ENCODE assay signal across 1 cellular context in genomic region chr21:33542640-33543504, GRCh38.
A peak's percentile ranks its signal among the peaks of the same experiment; 100 is the strongest.
TF ChIP-seq lines count a peak whose summit lies in the region.

Gene SON, plus strand, starts transcription at chr21:33543038. Its CDS starts 55 bp downstream, at chr21:33543093.

TF ChIP-seq in HepG2, 621 proteins besides CTCF, POLR2A, EP300 and RAD21 (continued from another document and continues in another):
- TF ChIP-seq PRDM15 (CRISPR knock-in tag; IDR thresholded peaks at IDR 0.05) (no peak), ZXDC (CRISPR knock-in tag; IDR thresholded peaks at IDR 0.05) (no peak), SIX1 (CRISPR knock-in tag; IDR thresholded peaks at IDR 0.05; ENCODE audit: borderline replicate concordance) (no peak), ARHGAP35 (CRISPR knock-in tag; IDR thresholded peaks at IDR 0.05; ENCODE audit: borderline replicate concordance) (no peak), SKIL (CRISPR knock-in tag; IDR thresholded peaks at IDR 0.05; ENCODE audit: borderline replicate concordance) (no peak), ZNF839 (CRISPR knock-in tag; IDR thresholded peaks at IDR 0.05; ENCODE audit: borderline replicate concordance) (no peak), REST (IDR thresholded peaks at IDR 0.05; ENCODE audit: borderline replicate concordance in 1 of 2, low read depth in 1 of 2, low read length in 2 of 2) (no peak), BCL3 (CRISPR knock-in tag; IDR thresholded peaks at IDR 0.05) (peak; percentile 61; the same call in 1 of the 2 replicates), ZNF597 (CRISPR knock-in tag; IDR thresholded peaks at IDR 0.05) (no peak), DMAP1 (CRISPR knock-in tag; IDR thresholded peaks at IDR 0.05) (peak; percentile 91), PHF21A (CRISPR knock-in tag; IDR thresholded peaks at IDR 0.05) (peak; percentile 39), MXD1 (CRISPR knock-in tag; IDR thresholded peaks at IDR 0.05) (no peak), KMT2B (CRISPR knock-in tag; IDR thresholded peaks at IDR 0.05) (peak; percentile 65; the same call in 1 of the 2 replicates), CCAR2 (optimal IDR thresholded peaks at IDR 0.05; ENCODE audit: low read depth, low read length) (no peak), ZNF781 (CRISPR knock-in tag; IDR thresholded peaks at IDR 0.05; ENCODE audit: borderline replicate concordance, not compliant biosample characterization) (no peak), ETV6 (CRISPR knock-in tag; conservative IDR thresholded peaks at IDR 0.05) (no peak), ONECUT2 (CRISPR knock-in tag; IDR thresholded peaks at IDR 0.05) (no peak), ZSCAN20 (CRISPR knock-in tag; IDR thresholded peaks at IDR 0.05; ENCODE audit: borderline replicate concordance) (no peak), ZFP41 (CRISPR knock-in tag; IDR thresholded peaks at IDR 0.05; ENCODE audit: borderline replicate concordance) (no peak), ARID5B (CRISPR knock-in tag; IDR thresholded peaks at IDR 0.05) (no peak; the same call in 1 of the 2 replicates), ZNF878 (CRISPR knock-in tag; IDR thresholded peaks at IDR 0.05) (0 out of 2 replicates have a peak, but pooled peaks have one; percentile 12), ZNF335 (CRISPR knock-in tag; IDR thresholded peaks at IDR 0.05) (no peak), KDM6A (CRISPR knock-in tag; IDR thresholded peaks at IDR 0.05; ENCODE audit: low read depth) (no peak), ZHX2 (IDR thresholded peaks at IDR 0.05; ENCODE audit: low read depth) (peak; percentile 97), ZHX2 (CRISPR knock-in tag; IDR thresholded peaks at IDR 0.05; ENCODE audit: borderline replicate concordance) (no peak; the same call in 1 of the 2 replicates), ZNF724P (CRISPR knock-in tag; IDR thresholded peaks at IDR 0.05; ENCODE audit: borderline replicate concordance) (no peak), PHF5A (CRISPR knock-in tag; IDR thresholded peaks at IDR 0.05; ENCODE audit: low read depth, unreplicated experiment) (no peak)
